16 cellular contexts compared by ENCODE assay signal in the genomic region with DNA sequence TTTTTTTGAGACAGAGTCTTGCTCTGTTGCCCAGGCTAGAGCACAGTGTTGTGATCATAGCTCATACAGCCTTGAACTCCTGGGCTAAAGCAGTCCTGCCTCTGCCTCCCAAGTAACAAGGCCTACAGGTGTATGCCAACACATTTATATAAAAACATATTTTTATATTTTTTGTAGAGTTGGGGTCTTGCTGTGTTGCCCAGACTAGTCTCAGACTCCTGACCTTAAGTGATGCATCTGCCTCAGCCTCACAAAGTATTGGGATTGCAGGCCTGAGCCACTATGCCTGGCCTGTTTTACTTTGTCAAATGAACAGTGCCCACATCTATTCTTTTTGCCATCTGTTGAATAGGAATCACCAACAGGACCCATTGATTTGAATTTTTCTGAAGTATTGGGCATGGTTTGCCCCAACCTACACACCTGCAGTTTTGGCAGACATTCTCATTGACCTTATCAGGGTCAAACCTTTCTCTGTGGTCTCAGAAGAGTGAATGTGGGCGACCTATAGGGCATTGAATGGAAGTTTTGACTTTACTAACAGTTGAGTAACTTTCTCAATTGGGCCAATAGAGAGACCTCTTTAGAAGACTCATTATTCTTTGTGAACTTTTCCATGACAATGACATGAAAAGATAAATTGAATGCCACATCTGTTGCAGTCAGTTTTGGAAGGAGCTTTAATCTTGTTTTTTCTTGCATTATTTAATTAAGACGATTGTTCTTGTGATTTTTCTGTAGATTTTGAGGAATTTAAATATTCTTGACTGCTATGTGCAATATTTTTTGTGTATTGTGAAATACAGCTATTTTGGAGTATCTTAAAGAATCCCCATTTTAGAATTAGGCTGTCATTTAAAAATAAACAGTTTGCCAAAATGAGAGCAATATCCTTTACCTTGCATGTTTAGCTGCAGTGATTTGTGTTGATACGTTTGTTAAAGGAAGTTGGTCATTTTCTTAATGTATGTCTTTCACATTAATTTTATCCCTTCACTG. TPM values are rescaled to one million over a fixed set of nuclear protein-coding genes. Genes with fewer than 3 reads are reported as not detected.
DNase-seq lines count a peak whose midpoint lies in the region; ATAC-seq and TF ChIP-seq lines count a peak whose summit lies in the region.
"Had no signal": no experiment of that assay in that cellular context is flagged by ENCODE, and none has a peak within 500 bp of the region (broad histone marks: within the 10 kb centered on the region; RNA-seq: fewer than 3 reads in every experiment).

No MANE protein-coding gene starts in this region.

- ATAC-seq in activated naive CD8-positive, alpha-beta T cell treated with anti-CD3 and anti-CD28 coated beads, Interleukin-2, amount 50 U/mL, for 24 hours, result peak; percentile 65
- ATAC-seq: foreskin keratinocyte had no signal

- H3K36me3 Mint-ChIP-seq in T-helper 2 cell treated with Interferon-gamma antibody and Interleukin-4, amounts not matched to agents 5 μg/mL and 100 μg/mL, for 36 hours (ENCODE audit: low read depth), result peaks cover 44% of the 10 kb centered on the region
- H3K36me3 Mint-ChIP-seq in HFFc6 (ENCODE audit: low read depth) (peaks cover 40% of the 10 kb centered on the region), nephron progenitor cell (ENCODE audit: low read depth) (peaks cover 42% of the 10 kb centered on the region)
- peaks cover 53% of the 10 kb centered on the region for H3K36me3 Mint-ChIP-seq in activated naive CD8-positive, alpha-beta T cell treated with anti-CD3 and anti-CD28 coated beads, Interleukin-2, amount 50 U/mL, for 24 hours (ENCODE audit: low read depth)

- no peaks in the 10 kb centered on the region for H3K9me3 Mint-ChIP-seq in T-helper 2 cell treated with Interferon-gamma antibody and Interleukin-4, amounts not matched to agents 5 μg/mL and 100 μg/mL, for 36 hours
- H3K9me3 Mint-ChIP-seq in HFFc6, result no peaks in the 10 kb centered on the region
- no peaks in the 10 kb centered on the region for H3K9me3 Mint-ChIP-seq in activated naive CD8-positive, alpha-beta T cell treated with anti-CD3 and anti-CD28 coated beads, Interleukin-2, amount 50 U/mL, for 24 hours
- no peaks in the 10 kb centered on the region for H3K9me3 Mint-ChIP-seq in nephron progenitor cell

- no peaks in the 10 kb centered on the region for H3K27me3 Mint-ChIP-seq in T-helper 2 cell treated with Interferon-gamma antibody and Interleukin-4, amounts not matched to agents 5 μg/mL and 100 μg/mL, for 36 hours (ENCODE audit: low read depth)
- H3K27me3 Mint-ChIP-seq in HFFc6 (ENCODE audit: insufficient read depth) (peaks cover 2% of the 10 kb centered on the region; the same call in 1 of the 2 replicates), nephron progenitor cell (ENCODE audit: low read depth, poor library complexity) (peaks cover 3% of the 10 kb centered on the region)
- no peaks in the 10 kb centered on the region for H3K27me3 Mint-ChIP-seq in activated naive CD8-positive, alpha-beta T cell treated with anti-CD3 and anti-CD28 coated beads, Interleukin-2, amount 50 U/mL, for 24 hours
- H3K27me3 Mint-ChIP-seq: activated B cell treated with CpG ODN at 0.5 μM for 24 hours, naive B cell had no signal

- peaks cover 45% of the 10 kb centered on the region for H3K4me1 Mint-ChIP-seq in T-helper 2 cell treated with Interferon-gamma antibody and Interleukin-4, amounts not matched to agents 5 μg/mL and 100 μg/mL, for 36 hours (ENCODE audit: low read depth)
- peaks cover 41% of the 10 kb centered on the region for H3K4me1 Mint-ChIP-seq in HFFc6 (ENCODE audit: low read depth)
- peaks cover 69% of the 10 kb centered on the region for H3K4me1 Mint-ChIP-seq in activated naive CD8-positive, alpha-beta T cell treated with anti-CD3 and anti-CD28 coated beads, Interleukin-2, amount 50 U/mL, for 24 hours
- peaks cover 24% of the 10 kb centered on the region for H3K4me1 Mint-ChIP-seq in nephron progenitor cell

- TF ChIP-seq CTCF in HFFc6 (IDR thresholded peaks at IDR 0.05) (no peak), nephron progenitor cell (IDR thresholded peaks at IDR 0.05) (no peak)

- DNase-seq in T-helper 2 cell treated with Interferon-gamma antibody and Interleukin-4, amounts not matched to agents 5 μg/mL and 100 μg/mL, for 36 hours (ENCODE audit: low spot score), result peak; percentile 53
- DNase-seq in T-helper 2 cell (no peak), HFFc6 (no peak), nephron progenitor cell (no peak), cardiac septum (ENCODE audit: low spot score) (no peak), dedifferentiated amniotic fluid mesenchymal stem cell (ENCODE audit: extremely low spot score) (no peak)
- DNase-seq in activated naive CD8-positive, alpha-beta T cell treated with anti-CD3 and anti-CD28 coated beads, Interleukin-2, amount 50 U/mL, for 24 hours, result peak; percentile 17
- DNase-seq in NK-92 treated with Interleukin-12 subunit alpha and Interleukin-12 subunit beta, amount 100 ng/mL, for 24 hours (lab: John Stamatoyannopoulos, UW), result no peak
- DNase-seq: activated B cell treated with CpG ODN at 0.5 μM for 24 hours, amniotic stem cell, DMS79, foreskin keratinocyte, naive B cell, NCI-H1417, SIG-M5, small intestine had no signal

- H3K4me3 Mint-ChIP-seq in T-helper 2 cell treated with Interferon-gamma antibody and Interleukin-4, amounts not matched to agents 5 μg/mL and 100 μg/mL, for 36 hours, result peak overlapping the region; percentile 45
- H3K4me3 Mint-ChIP-seq in HFFc6 (peak overlapping the region; percentile 54), nephron progenitor cell (peak overlapping the region; percentile 92)
- H3K4me3 Mint-ChIP-seq in activated naive CD8-positive, alpha-beta T cell treated with anti-CD3 and anti-CD28 coated beads, Interleukin-2, amount 50 U/mL, for 24 hours, result peak overlapping the region; percentile 96
- H3K4me3 Mint-ChIP-seq: activated B cell treated with CpG ODN at 0.5 μM for 24 hours had no signal

- intact Hi-C loops in cardiac septum (cut with DNase I), result no loop called here

- H3K27ac Mint-ChIP-seq in T-helper 2 cell treated with Interferon-gamma antibody and Interleukin-4, amounts not matched to agents 5 μg/mL and 100 μg/mL, for 36 hours, result peak overlapping the region; percentile 7
- H3K27ac Mint-ChIP-seq in HFFc6, result peak overlapping the region; percentile 7; the same call in 1 of the 2 replicates
- H3K27ac Mint-ChIP-seq in activated naive CD8-positive, alpha-beta T cell treated with anti-CD3 and anti-CD28 coated beads, Interleukin-2, amount 50 U/mL, for 24 hours, result peak overlapping the region; percentile 100
- no peak overlapping the region for H3K27ac Mint-ChIP-seq in nephron progenitor cell

RNA-seq across cellular contexts. Expression of a gene that starts 2.7 kb away (rescaled TPM):
- 10 to 100 TPM; 35.8 to 42.5 (median 38.5) TPM for total RNA-seq in HFFc6 (2021; fragmentation: NEBNext Ultra II Directional; extraction: Animal tissue kit (Norgen Biotek cat#: 25700))
- total RNA-seq in cardiac septum, result 28.0 TPM

Comparison
In these comparisons a context has a peak if more than half of its experiments do, and no peak if none do; other contexts are left out.
1. DNase-seq: peak in T-helper 2 cell treated with Interferon-gamma antibody and Interleukin-4, amounts not matched to agents 5 μg/mL and 100 μg/mL, for 36 hours (single experiment) and activated naive CD8-positive, alpha-beta T cell treated with anti-CD3 and anti-CD28 coated beads, Interleukin-2, amount 50 U/mL, for 24 hours (single experiment); none in T-helper 2 cell (0 of 5), HFFc6 (single experiment), nephron progenitor cell (single experiment), cardiac septum (single experiment), NK-92 treated with Interleukin-12 subunit alpha and Interleukin-12 subunit beta, amount 100 ng/mL, for 24 hours (single experiment) and dedifferentiated amniotic fluid mesenchymal stem cell (single experiment).
2. H3K4me3 Mint-ChIP-seq: peak in every context shown above with its lines; median percentile 96 in activated naive CD8-positive, alpha-beta T cell treated with anti-CD3 and anti-CD28 coated beads, Interleukin-2, amount 50 U/mL, for 24 hours; 92 in nephron progenitor cell; 54 in HFFc6; 45 in T-helper 2 cell treated with Interferon-gamma antibody and Interleukin-4, amounts not matched to agents 5 μg/mL and 100 μg/mL, for 36 hours.